ENCODE assay signal across 8 cellular contexts in the genomic region with DNA sequence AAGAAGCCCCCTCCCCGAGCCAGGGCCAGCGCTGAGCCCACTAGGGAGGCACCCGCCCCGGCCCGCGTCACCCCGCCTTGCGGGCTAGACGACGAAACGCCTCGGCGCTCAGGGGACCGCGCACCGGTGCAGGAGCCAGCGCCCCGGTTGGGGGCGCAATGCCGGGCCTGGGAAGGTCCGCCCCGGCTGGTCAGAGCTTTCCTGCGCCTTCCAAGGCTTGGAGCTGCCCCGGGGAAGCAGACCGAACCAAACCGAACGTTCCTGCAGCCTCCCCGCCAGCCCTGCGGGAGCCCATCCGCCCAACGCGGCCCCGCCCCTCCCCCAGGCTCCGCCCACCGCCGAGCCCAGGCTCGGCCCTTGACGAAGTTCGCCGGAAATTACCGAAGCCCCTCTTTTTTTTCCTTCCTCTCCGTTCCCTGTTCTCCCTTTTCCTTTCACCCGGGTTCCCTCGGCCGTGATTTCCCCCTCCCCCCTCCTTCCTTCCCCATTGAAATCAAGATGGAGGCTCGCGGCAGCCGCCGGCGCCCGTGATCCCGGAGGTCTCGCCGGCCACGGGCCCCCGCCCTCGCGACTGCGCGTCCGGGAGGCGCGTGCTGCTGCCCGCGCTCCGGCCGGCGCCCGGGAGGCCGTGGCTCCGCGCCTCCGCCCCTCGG. TPM values are rescaled to one million over a fixed set of nuclear protein-coding genes. Genes with fewer than 3 reads are reported as not detected.
DNase-seq lines count a peak whose midpoint lies in the region; ATAC-seq, FAIRE-seq and TF ChIP-seq lines count a peak whose summit lies in the region.

A gene (plus strand): TSS at position 487 of the 653 bp plus-strand sequence. CDS start 384 bp downstream, outside the sequence.

- H3K27me3 ChIP-seq in keratinocyte (ENCODE audit: control insufficient read depth, extremely low read depth, insufficient read depth, low read length), result no peaks in the 10 kb centered on the region

- peak within 1 kb of the TSS; percentile 62 for H3K27ac Mint-ChIP-seq in central memory CD8-positive, alpha-beta T cell (ENCODE audit: low read depth)

- H3K9me3 Mint-ChIP-seq in central memory CD8-positive, alpha-beta T cell, result no peaks in the 10 kb centered on the region

- H2AFZ ChIP-seq in keratinocyte (ENCODE audit: control insufficient read depth, low read length), result peak within 1 kb of the TSS; percentile 62

- peaks cover 22% of the 10 kb centered on the region for H3K4me1 ChIP-seq in keratinocyte (ENCODE audit: control insufficient read depth, extremely low read depth, insufficient read depth, low read length)

- DNase-seq in A172 (ENCODE audit: low spot score) (peak; percentile 94), NCI-H2107 treated with DMSO at 0.1 percent for 48 hours (lab: John Stamatoyannopoulos, UW; ENCODE audit: unreplicated experiment) (peak; percentile 91), keratinocyte (ENCODE audit: low read depth, low spot score) (peak; percentile 36)
- peak; percentile 26 to 63 (median 48) for DNase-seq in activated CD4-positive, CD25-positive, alpha-beta regulatory T cell (lab: John Stamatoyannopoulos, UW)
- peak; percentile 56 to 60 for DNase-seq in central memory CD8-positive, alpha-beta T cell (ENCODE audit: low spot score in 2 of 2)
- peak; percentile 46 to 76 (median 71) for DNase-seq in stimulated activated CD4-positive, alpha-beta T cell treated with anti-CD3 and anti-CD28 coated beads, Interleukin-12 subunit alpha, Interleukin-12 subunit beta, amount 100 ng/mL, for 48 hours (ENCODE audit: low read depth in 2 of 3, low spot score in 1 of 3)

- peak within 1 kb of the TSS; percentile 94 for H3K9ac ChIP-seq in keratinocyte (ENCODE audit: control insufficient read depth, extremely low read depth, insufficient read depth, low read length)

- H3K27ac ChIP-seq in keratinocyte (ENCODE audit: control insufficient read depth, insufficient read depth, low read length), result peak within 1 kb of the TSS; percentile 90

- peak; percentile 28 for ATAC-seq in GM18520 (IDR thresholded peaks at IDR 0.05; ENCODE audit: unreplicated experiment)
- ATAC-seq in HG03064 (IDR thresholded peaks at IDR 0.05; ENCODE audit: low read depth, unreplicated experiment), result peak; percentile 41
- peak; percentile 37 for ATAC-seq in central memory CD8-positive, alpha-beta T cell (replicated peaks; ENCODE audit: extremely low read depth, poor library complexity, severe bottlenecking)

- H3K9me1 ChIP-seq in keratinocyte (ENCODE audit: control insufficient read depth, extremely low read depth, insufficient read depth, low read length), result peaks cover 3% of the 10 kb centered on the region

- dilution Hi-C loops in keratinocyte (cut with MboI; ENCODE audit: extremely low pct_ligation_motif_present, low sequenced_read_pairs), result no loop called here

- peak within 1 kb of the TSS; percentile 82 for H3K4me3 Mint-ChIP-seq in central memory CD8-positive, alpha-beta T cell

- peaks cover 22% of the 10 kb centered on the region for H4K20me1 ChIP-seq in keratinocyte (ENCODE audit: control insufficient read depth, extremely low read depth, insufficient read depth, low read length)

- peaks cover 3% of the 10 kb centered on the region for H3K36me3 Mint-ChIP-seq in central memory CD8-positive, alpha-beta T cell (ENCODE audit: insufficient read depth)

- peaks cover 15% of the 10 kb centered on the region for H3K4me1 Mint-ChIP-seq in central memory CD8-positive, alpha-beta T cell

- H3K4me3 ChIP-seq in keratinocyte (ENCODE audit: control insufficient read depth in 2 of 3, extremely low read depth in 1 of 3, insufficient read depth in 2 of 3, low read depth in 1 of 3, low read length in 3 of 3), result peak within 1 kb of the TSS; percentile 89 to 95 (median 94)

- H3K4me2 ChIP-seq in keratinocyte (ENCODE audit: control insufficient read depth, extremely low read depth, insufficient read depth, low read depth, low read length), result peak within 1 kb of the TSS; percentile 90

- no peaks in the 10 kb centered on the region for H3K36me3 ChIP-seq in keratinocyte (ENCODE audit: control insufficient read depth in 2 of 2, extremely low read depth in 1 of 2, insufficient read depth in 2 of 2, low read length in 2 of 2)

- TF ChIP-seq CTCF in keratinocyte (optimal IDR thresholded peaks at IDR 0.05 in 1 of 3, IDR thresholded peaks at IDR 0.05 in 1 of 3, conservative IDR thresholded peaks at IDR 0.05 in 1 of 3; ENCODE audit: extremely low read depth in 1 of 3, insufficient read depth in 2 of 3, low read length in 3 of 3), result peak in 2 of 3 experiments; percentile 32 to 66

- H3K9me3 ChIP-seq in keratinocyte (ENCODE audit: control insufficient read depth, low read depth, low read length), result no peaks in the 10 kb centered on the region

- peaks cover 36% of the 10 kb centered on the region for H3K27me3 Mint-ChIP-seq in central memory CD8-positive, alpha-beta T cell

- FAIRE-seq in keratinocyte (lab: Jason Lieb, UNC), result no peak

- peaks cover 44% of the 10 kb centered on the region for H3K79me2 ChIP-seq in keratinocyte (ENCODE audit: control insufficient read depth, insufficient read depth, low read length)

RNA-seq across cellular contexts. Expression of the gene that starts here (rescaled TPM):
- 120 and 180 TPM in 2 replicates for total RNA-seq in A172 (2014; rRNA removed; shearing (Covaris generic))
- polyA plus RNA-seq in keratinocyte, result 56.6 to 72.1 TPM (median 57.2 TPM) in 3 replicates
- polyA plus RNA-seq in keratinocyte (2011; ENCODE audit: low read depth), result 54.4 TPM
- 42.3 and 46.0 TPM in 2 replicates for polyA plus RNA-seq in keratinocyte (2011; cell fraction: cytosol; rRNA removed)
- polyA plus RNA-seq in keratinocyte (2011; cell fraction: nucleus; rRNA removed), result 227 and 249 TPM in 2 replicates
- polyA plus RNA-seq in keratinocyte (2012; ENCODE audit: low replicate concordance), result 33.9 and 54.9 TPM in 2 replicates
- polyA minus RNA-seq in keratinocyte, result 358 to 455 TPM (median 446 TPM) in 3 replicates
- 73.3 TPM for polyA minus RNA-seq in keratinocyte (2011; cell fraction: cytosol; rRNA and poly(A)+ RNA removed)
- 348 and 654 TPM in 2 replicates for polyA minus RNA-seq in keratinocyte (2011; cell fraction: nucleus; rRNA and poly(A)+ RNA removed)

Comparison
In these comparisons a context has a peak if more than half of its experiments do, and no peak if none do; other contexts are left out.
1. Peak in every context shown above with its lines: DNase-seq, ATAC-seq, H3K4me3 ChIP-seq and H3K27ac ChIP-seq.
2. DNase-seq: peak in every context shown above with its lines; median percentile 94 in A172; 91 in NCI-H2107 treated with DMSO at 0.1 percent for 48 hours; 71 in stimulated activated CD4-positive, alpha-beta T cell treated with anti-CD3 and anti-CD28 coated beads, Interleukin-12 subunit alpha, Interleukin-12 subunit beta, amount 100 ng/mL, for 48 hours; 58 in central memory CD8-positive, alpha-beta T cell; 48 in activated CD4-positive, CD25-positive, alpha-beta regulatory T cell; 36 in keratinocyte.